In genomic region chr3:89280822-89281365, GRCh38 we compare ENCODE assay signal across 23 cellular contexts.
"Had no signal": no experiment of that assay in that cellular context is flagged by ENCODE, and none has a peak within 500 bp of the region (broad histone marks: within the 10 kb centered on the region; RNA-seq: fewer than 3 reads in every experiment).

No MANE protein-coding gene starts in this region.

- H3K36me3 ChIP-seq: esophagus muscularis mucosa, gastroesophageal sphincter, heart right ventricle, left lung, lower lobe of right lung had no signal

- ATAC-seq: foreskin keratinocyte; gastroesophageal sphincter; heart right ventricle; left cardiac atrium; left lung; left ventricle myocardium superior; lower lobe of right lung; naive thymus-derived CD4-positive, alpha-beta T cell had no signal

- DNase-seq: dermis blood vessel endothelial cell; dorsolateral prefrontal cortex; effector CD4-positive, alpha-beta T cell; effector memory CD4-positive, alpha-beta T cell; foreskin keratinocyte; glutamatergic neuron; head of caudate nucleus; heart right ventricle; hippocampal formation; left cardiac atrium; left ventricle myocardium superior; lower lobe of right lung; mesendoderm; midbrain; naive thymus-derived CD4-positive, alpha-beta T cell had no signal

- H3K4me1 ChIP-seq: esophagus muscularis mucosa, foreskin keratinocyte, gastroesophageal sphincter, heart right ventricle, left lung, lower lobe of right lung had no signal

- H3K4me3 ChIP-seq: coronary artery, dorsolateral prefrontal cortex, esophagus muscularis mucosa, gastroesophageal sphincter, heart right ventricle, left lung, lower lobe of right lung had no signal

- H3K9me3 ChIP-seq: esophagus muscularis mucosa, gastroesophageal sphincter, heart right ventricle, left lung, lower lobe of right lung had no signal

- FAIRE-seq: endothelial cell of umbilical vein, frontal cortex, islet of Langerhans, keratinocyte had no signal

- H3K27ac ChIP-seq: coronary artery, dorsolateral prefrontal cortex, esophagus muscularis mucosa, foreskin keratinocyte, gastroesophageal sphincter, heart right ventricle, left lung, lower lobe of right lung had no signal
